10 cellular contexts compared by ENCODE assay signal in the genomic region with DNA sequence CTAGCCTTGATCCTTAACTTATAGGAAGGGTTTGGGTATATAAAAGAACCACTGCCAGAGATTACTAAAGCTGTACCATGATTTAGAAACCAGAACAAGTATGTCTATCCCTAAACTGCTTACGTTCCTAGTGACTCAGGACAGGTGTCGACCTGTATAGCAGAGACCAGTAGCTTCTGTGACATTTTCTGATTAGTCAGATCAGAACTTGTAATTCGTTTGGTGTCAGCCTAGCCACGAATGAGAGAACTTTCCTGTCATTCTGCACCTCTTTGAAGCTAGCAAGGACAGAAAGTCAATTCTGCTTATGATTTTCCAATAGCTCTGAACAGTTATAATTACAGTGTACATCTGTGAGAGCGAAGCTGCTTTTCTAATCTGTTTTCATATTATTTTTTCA. TPM values are rescaled to one million over a fixed set of nuclear protein-coding genes. Genes with fewer than 3 reads are reported as not detected.
DNase-seq lines count a peak whose midpoint lies in the region; ATAC-seq lines count a peak whose summit lies in the region.
"Had no signal": no experiment of that assay in that cellular context is flagged by ENCODE, and none has a peak within 500 bp of the region (broad histone marks: within the 10 kb centered on the region; RNA-seq: fewer than 3 reads in every experiment).

No MANE protein-coding gene starts in this region.

- H3K27me3 ChIP-seq in CD4-positive, CD25-positive, alpha-beta regulatory T cell (ENCODE audit: control insufficient read depth, insufficient read depth, low read length): no peaks in the 10 kb centered on the region
- no peaks in the 10 kb centered on the region for H3K27me3 ChIP-seq in neuronal stem cell (ENCODE audit: control insufficient read depth in 3 of 3, insufficient read depth in 3 of 3, low read depth in 1 of 3, low read length in 3 of 3)

- no peak overlapping the region for H2BK120ac ChIP-seq in neuronal stem cell (ENCODE audit: low read depth, low read length)

- H4K91ac ChIP-seq in neuronal stem cell (ENCODE audit: low read depth, low read length, poor library complexity): no peak overlapping the region

- H3K9me3 ChIP-seq in CD4-positive, CD25-positive, alpha-beta regulatory T cell (ENCODE audit: control insufficient read depth in 2 of 2, low read length in 2 of 2): no peaks in the 10 kb centered on the region
- H3K9me3 ChIP-seq in neuronal stem cell (replicated peaks in 1 of 2; ENCODE audit: control insufficient read depth in 2 of 2, insufficient read depth in 1 of 2, low read depth in 1 of 2, low read length in 2 of 2): peaks cover 0 to 19% of the 10 kb centered on the region in 2 donors

- H2BK15ac ChIP-seq in neuronal stem cell (ENCODE audit: low read length): no peak overlapping the region

- H3K79me1 ChIP-seq in neuronal stem cell (ENCODE audit: low read depth, low read length): no peaks in the 10 kb centered on the region

- H3K4me2 ChIP-seq in neuronal stem cell (ENCODE audit: insufficient read depth, low read length, poor library complexity, severe bottlenecking): no peak overlapping the region

- intact Hi-C loops in activated T-helper 2 cell treated with anti-CD3 and anti-CD28 coated beads, Interferon-gamma antibody, Interleukin-2, Interleukin-4, amounts not matched to agents 10 μg/mL and 5 μg/mL and 100 μg/mL, durations not matched to agents 14 hours and 24 hours and 36 hours (cut with micrococcal nuclease): loop anchor here (1.0 to 5.0 kb wide), 7 partner anchors 9 to 323 kb away; a partner anchor contains a TSS

- no peaks in the 10 kb centered on the region for H3K27me3 Mint-ChIP-seq in CD4-positive, CD25-positive, alpha-beta regulatory T cell
- H3K27me3 Mint-ChIP-seq in activated T-helper 2 cell treated with anti-CD3 and anti-CD28 coated beads, Interferon-gamma antibody, Interleukin-2, Interleukin-4, amounts not matched to agents 10 μg/mL and 5 μg/mL and 100 μg/mL, durations not matched to agents 14 hours and 24 hours and 36 hours (ENCODE audit: low read depth): no peaks in the 10 kb centered on the region

- H3K9ac ChIP-seq in neuronal stem cell (ENCODE audit: low read depth, low read length, poor library complexity): no peak overlapping the region

- peak overlapping the region; percentile 57 to 93 (median 88) for H3K27ac Mint-ChIP-seq in CD4-positive, CD25-positive, alpha-beta regulatory T cell
- H3K27ac Mint-ChIP-seq in activated T-helper 2 cell treated with anti-CD3 and anti-CD28 coated beads, Interferon-gamma antibody, Interleukin-2, Interleukin-4, amounts not matched to agents 10 μg/mL and 5 μg/mL and 100 μg/mL, durations not matched to agents 14 hours and 24 hours and 36 hours: peak overlapping the region; percentile 89

- peak in 2 of 3 donors; percentile 45 to 88 for DNase-seq in CD4-positive, CD25-positive, alpha-beta regulatory T cell
- peak; percentile 28 for DNase-seq in activated T-helper 2 cell treated with anti-CD3 and anti-CD28 coated beads, Interferon-gamma antibody, Interleukin-2, Interleukin-4, amounts not matched to agents 10 μg/mL and 5 μg/mL and 100 μg/mL, durations not matched to agents 14 hours and 24 hours and 36 hours (ENCODE audit: low spot score)
- DNase-seq in NCI-H1930 (lab: John Stamatoyannopoulos, UW) (no peak), NCI-H2029 treated with DMSO at 0.1 percent for 48 hours (lab: John Stamatoyannopoulos, UW) (no peak), neuronal stem cell (ENCODE audit: low spot score) (no peak)
- no peak for DNase-seq in stimulated activated naive CD4-positive, alpha-beta T cell (lab: John Stamatoyannopoulos, UW)
- DNase-seq: IMR-90 had no signal

- H3K36me3 Mint-ChIP-seq in CD4-positive, CD25-positive, alpha-beta regulatory T cell: no peaks in the 10 kb centered on the region
- H3K36me3 Mint-ChIP-seq in activated T-helper 2 cell treated with anti-CD3 and anti-CD28 coated beads, Interferon-gamma antibody, Interleukin-2, Interleukin-4, amounts not matched to agents 10 μg/mL and 5 μg/mL and 100 μg/mL, durations not matched to agents 14 hours and 24 hours and 36 hours (ENCODE audit: low read depth): peaks cover 65% of the 10 kb centered on the region

- no peak overlapping the region for H3K14ac ChIP-seq in neuronal stem cell (ENCODE audit: low read length)

- H3K4me3 ChIP-seq in CD4-positive, CD25-positive, alpha-beta regulatory T cell (ENCODE audit: low read depth, low read length): peak overlapping the region; percentile 78
- H3K4me3 ChIP-seq in neuronal stem cell (ENCODE audit: low read length in 2 of 2): no peak overlapping the region

- no peak overlapping the region for H2AFZ ChIP-seq in neuronal stem cell (ENCODE audit: low read length)

- peak overlapping the region; percentile 76 for H3K27ac ChIP-seq in CD4-positive, CD25-positive, alpha-beta regulatory T cell (ENCODE audit: insufficient read depth, low read length, poor library complexity, severe bottlenecking)
- no peak overlapping the region for H3K27ac ChIP-seq in neuronal stem cell (replicated peaks; ENCODE audit: low read length)

- peaks cover 42% of the 10 kb centered on the region for H3K4me1 ChIP-seq in CD4-positive, CD25-positive, alpha-beta regulatory T cell (ENCODE audit: control insufficient read depth, insufficient read depth, low read length, poor library complexity, severe bottlenecking)
- H3K4me1 ChIP-seq in neuronal stem cell (ENCODE audit: control insufficient read depth in 2 of 2, insufficient read depth in 1 of 2, low read depth in 1 of 2, low read length in 2 of 2): no peaks in the 10 kb centered on the region

- H3K23ac ChIP-seq in neuronal stem cell (ENCODE audit: low read depth, low read length, poor library complexity): no peak overlapping the region

- H2BK12ac ChIP-seq in neuronal stem cell (ENCODE audit: low read length): no peak overlapping the region

- no peak overlapping the region for H4K8ac ChIP-seq in neuronal stem cell (ENCODE audit: low read depth, low read length)

- no peak overlapping the region for H3K4ac ChIP-seq in neuronal stem cell (ENCODE audit: low read length)

- H3K4me3 Mint-ChIP-seq in CD4-positive, CD25-positive, alpha-beta regulatory T cell: peak overlapping the region; percentile 49 to 77 (median 65)
- peak overlapping the region; percentile 64 for H3K4me3 Mint-ChIP-seq in activated T-helper 2 cell treated with anti-CD3 and anti-CD28 coated beads, Interferon-gamma antibody, Interleukin-2, Interleukin-4, amounts not matched to agents 10 μg/mL and 5 μg/mL and 100 μg/mL, durations not matched to agents 14 hours and 24 hours and 36 hours (ENCODE audit: low read depth)

- H2BK5ac ChIP-seq in neuronal stem cell (ENCODE audit: low read length): no peak overlapping the region

- no peak overlapping the region for H2AK5ac ChIP-seq in neuronal stem cell (ENCODE audit: low read depth, low read length)

- peak; percentile 86 to 88 for ATAC-seq in CD4-positive, CD25-positive, alpha-beta regulatory T cell (ENCODE audit: low read depth in 2 of 2)
- ATAC-seq in GM19023 (IDR thresholded peaks at IDR 0.05; ENCODE audit: unreplicated experiment) (peak; percentile 92), HG02885 (IDR thresholded peaks at IDR 0.05; ENCODE audit: poor library complexity, unreplicated experiment) (peak; percentile 96)

- peaks cover 0 to 1% (median 0%) of the 10 kb centered on the region in 7 donors for H3K9me3 Mint-ChIP-seq in CD4-positive, CD25-positive, alpha-beta regulatory T cell
- H3K9me3 Mint-ChIP-seq in activated T-helper 2 cell treated with anti-CD3 and anti-CD28 coated beads, Interferon-gamma antibody, Interleukin-2, Interleukin-4, amounts not matched to agents 10 μg/mL and 5 μg/mL and 100 μg/mL, durations not matched to agents 14 hours and 24 hours and 36 hours: peaks cover 11% of the 10 kb centered on the region

- no peaks in the 10 kb centered on the region for H3K36me3 ChIP-seq in CD4-positive, CD25-positive, alpha-beta regulatory T cell (ENCODE audit: control insufficient read depth, insufficient read depth, low read length)
- peaks cover 0 to 40% of the 10 kb centered on the region in 2 donors for H3K36me3 ChIP-seq in neuronal stem cell (replicated peaks in 1 of 2; ENCODE audit: control insufficient read depth in 2 of 2, insufficient read depth in 2 of 2, low read length in 2 of 2)

- no peak overlapping the region for H3K18ac ChIP-seq in neuronal stem cell (ENCODE audit: low read length)

- WGBS in neuronal stem cell (ENCODE audit: extremely low coverage in 2 of 2, insufficient read length in 2 of 2, insufficient replicate concordance in 1 of 2), 2 donors: no CpG with 5 or more reads among the region's 5 CpGs

- peaks cover 17 to 62% (median 48%) of the 10 kb centered on the region in 4 donors for H3K4me1 Mint-ChIP-seq in CD4-positive, CD25-positive, alpha-beta regulatory T cell
- H3K4me1 Mint-ChIP-seq in activated T-helper 2 cell treated with anti-CD3 and anti-CD28 coated beads, Interferon-gamma antibody, Interleukin-2, Interleukin-4, amounts not matched to agents 10 μg/mL and 5 μg/mL and 100 μg/mL, durations not matched to agents 14 hours and 24 hours and 36 hours (ENCODE audit: low read depth): peaks cover 66% of the 10 kb centered on the region

RNA-seq across cellular contexts. Expression of a gene that starts 39.5 kb away (rescaled TPM):
- not detected for total RNA-seq in CD4-positive, CD25-positive, alpha-beta regulatory T cell
- not detected for polyA plus RNA-seq in CD4-positive, CD25-positive, alpha-beta regulatory T cell
- total RNA-seq in activated T-helper 2 cell treated with anti-CD3 and anti-CD28 coated beads, Interferon-gamma antibody, Interleukin-2, Interleukin-4, amounts not matched to agents 10 μg/mL and 5 μg/mL and 100 μg/mL, durations not matched to agents 14 hours and 24 hours and 36 hours: not detected in 2 replicates
- not detected for polyA plus RNA-seq in neuronal stem cell (2013, experiment 1 of 2)
- not detected for polyA plus RNA-seq in neuronal stem cell (2013, experiment 2 of 2)
- total RNA-seq: IMR-90, SK-MEL-5 had no signal
- polyA plus RNA-seq: IMR-90 had no signal

Comparison
In these comparisons a context has a peak if more than half of its experiments do, and no peak if none do; other contexts are left out.
1. DNase-seq: peak in CD4-positive, CD25-positive, alpha-beta regulatory T cell (2 of 3) and activated T-helper 2 cell treated with anti-CD3 and anti-CD28 coated beads, Interferon-gamma antibody, Interleukin-2, Interleukin-4, amounts not matched to agents 10 μg/mL and 5 μg/mL and 100 μg/mL, durations not matched to agents 14 hours and 24 hours and 36 hours (single experiment); none in NCI-H1930 (0 of 2), NCI-H2029 treated with DMSO at 0.1 percent for 48 hours (single experiment), stimulated activated naive CD4-positive, alpha-beta T cell (0 of 6) and neuronal stem cell (single experiment).
2. Peak in every context shown above with its lines, with median percentiles within 50 percentile points of each other: ATAC-seq.